8 cellular contexts compared by ENCODE assay signal in genomic region chr10:112389147-112389822, GRCh38. TPM values are rescaled to one million over a fixed set of nuclear protein-coding genes. Genes with fewer than 3 reads are reported as not detected.
DNase-seq lines count a peak whose midpoint lies in the region; ATAC-seq lines count a peak whose summit lies in the region.

No MANE protein-coding gene starts in this region.

- peak; percentile 88 for ATAC-seq in GM21529 (IDR thresholded peaks at IDR 0.05; ENCODE audit: unreplicated experiment)
- peak; percentile 56 for ATAC-seq in left ventricle myocardium superior

- no peak overlapping the region for H3K4me3 Mint-ChIP-seq in activated T-cell treated with anti-CD3 and anti-CD28 coated beads, Interleukin-2, amount 50 U/mL, for 24 hours

- H3K4me1 Mint-ChIP-seq in activated T-cell treated with anti-CD3 and anti-CD28 coated beads, Interleukin-2, amount 50 U/mL, for 24 hours (ENCODE audit: low read depth), result peaks cover 69% of the 10 kb centered on the region

- H3K27ac Mint-ChIP-seq in activated T-cell treated with anti-CD3 and anti-CD28 coated beads, Interleukin-2, amount 50 U/mL, for 24 hours, result peak overlapping the region; percentile 87

- H3K36me3 Mint-ChIP-seq in activated T-cell treated with anti-CD3 and anti-CD28 coated beads, Interleukin-2, amount 50 U/mL, for 24 hours (ENCODE audit: low read depth), result peaks cover 37% of the 10 kb centered on the region

- no peaks in the 10 kb centered on the region for H3K9me3 Mint-ChIP-seq in activated T-cell treated with anti-CD3 and anti-CD28 coated beads, Interleukin-2, amount 50 U/mL, for 24 hours

- intact Hi-C loops in left ventricle myocardium superior (cut with micrococcal nuclease), result no loop called here

- peak; percentile 78 for DNase-seq in DMS53 treated with DMSO at 0.1 percent for 48 hours (lab: John Stamatoyannopoulos, UW; ENCODE audit: unreplicated experiment)
- peak; percentile 97 for DNase-seq in HT1080 (ENCODE audit: low read depth)
- DNase-seq in activated T-cell treated with anti-CD3 and anti-CD28 coated beads, Interleukin-2, amount 50 U/mL, for 24 hours, result no peak
- no peak for DNase-seq in left ventricle myocardium superior
- DNase-seq in stimulated activated CD4-positive, alpha-beta T cell treated with anti-CD3 and anti-CD28 coated beads, TNF-alpha, amount 100 ng/mL, for 48 hours (ENCODE audit: low read depth in 3 of 3), result peak in 2 of 3 donors; percentile 11 to 51
- no peak for DNase-seq in hippocampal formation (lab: John Stamatoyannopoulos, UW)
- DNase-seq in NCI-H1417 treated with DMSO at 0.1 percent for 48 hours (lab: John Stamatoyannopoulos, UW), result no peak

- no peaks in the 10 kb centered on the region for H3K27me3 Mint-ChIP-seq in activated T-cell treated with anti-CD3 and anti-CD28 coated beads, Interleukin-2, amount 50 U/mL, for 24 hours

RNA-seq across cellular contexts. Expression of gene ACSL5, which starts 15.4 kb away (rescaled TPM):
- total RNA-seq in HT1080 (2014; rRNA removed; shearing (Covaris generic)), result 0.17 and 0.63 TPM in 2 replicates
- polyA plus RNA-seq in HT1080 (2015; cell fraction: cytosol; rRNA removed), result 0.41 and 0.83 TPM in 2 replicates
- polyA plus RNA-seq in HT1080 (2015; cell fraction: nucleus; rRNA removed), result 0.52 and 1.0 TPM in 2 replicates
- 6.3 TPM for total RNA-seq in left ventricle myocardium superior

RNA-seq across cellular contexts. Expression of gene ZDHHC6, which starts 57.4 kb away (rescaled TPM):
- total RNA-seq in HT1080 (2014; rRNA removed; shearing (Covaris generic)), result 36.3 and 38.0 TPM in 2 replicates
- 37.6 and 40.2 TPM in 2 replicates for polyA plus RNA-seq in HT1080 (2015; cell fraction: cytosol; rRNA removed)
- 104 and 106 TPM in 2 replicates for polyA plus RNA-seq in HT1080 (2015; cell fraction: nucleus; rRNA removed)
- total RNA-seq in left ventricle myocardium superior, result 17.6 TPM

RNA-seq across cellular contexts. Expression of gene VTI1A, which starts 57.7 kb away (rescaled TPM):
- total RNA-seq in HT1080 (2014; rRNA removed; shearing (Covaris generic)), result 17.7 and 19.5 TPM in 2 replicates
- 15.5 and 18.6 TPM in 2 replicates for polyA plus RNA-seq in HT1080 (2015; cell fraction: cytosol; rRNA removed)
- 19.6 and 20.7 TPM in 2 replicates for polyA plus RNA-seq in HT1080 (2015; cell fraction: nucleus; rRNA removed)
- total RNA-seq in left ventricle myocardium superior, result 22.9 TPM

Comparison
In these comparisons a context has a peak if more than half of its experiments do, and no peak if none do; other contexts are left out.
1. DNase-seq: peak in DMS53 treated with DMSO at 0.1 percent for 48 hours (single experiment), HT1080 (single experiment) and stimulated activated CD4-positive, alpha-beta T cell treated with anti-CD3 and anti-CD28 coated beads, TNF-alpha, amount 100 ng/mL, for 48 hours (2 of 3); none in activated T-cell treated with anti-CD3 and anti-CD28 coated beads, Interleukin-2, amount 50 U/mL, for 24 hours (single experiment), left ventricle myocardium superior (single experiment), hippocampal formation (0 of 2) and NCI-H1417 treated with DMSO at 0.1 percent for 48 hours (single experiment).